ENCODE assay signal across 11 cellular contexts in the genomic region with DNA sequence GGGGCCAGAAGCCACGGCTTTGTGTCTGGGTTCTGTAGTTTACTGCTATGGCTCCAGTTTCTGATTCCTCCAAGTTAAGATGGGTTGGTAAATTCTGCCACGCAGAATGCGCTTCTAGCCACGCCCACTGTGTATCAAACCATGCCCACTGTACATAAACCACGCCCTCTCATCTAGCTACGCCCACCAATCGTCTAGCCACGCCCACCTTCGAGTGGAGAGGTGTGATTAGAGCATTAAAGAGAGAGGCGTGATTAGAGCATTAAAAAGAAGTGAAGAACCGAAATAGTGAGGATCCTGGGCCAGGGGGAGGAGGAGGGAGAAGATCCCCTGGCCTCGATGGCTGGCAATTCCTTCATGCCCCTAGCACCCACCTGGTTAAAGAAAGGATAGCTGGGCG. TPM values are rescaled to one million over a fixed set of nuclear protein-coding genes. Genes with fewer than 3 reads are reported as not detected.
DNase-seq lines count a peak whose midpoint lies in the region; ATAC-seq and TF ChIP-seq lines count a peak whose summit lies in the region.
"Had no signal": no experiment of that assay in that cellular context is flagged by ENCODE, and none has a peak within 500 bp of the region (broad histone marks: within the 10 kb centered on the region; RNA-seq: fewer than 3 reads in every experiment).

No MANE protein-coding gene starts in this region.

- H3K56ac ChIP-seq in mesendoderm (ENCODE audit: low read length), result no peak overlapping the region

- no CpG with 5 or more reads among the region's 13 CpGs for WGBS in mesendoderm (ENCODE audit: extremely low coverage, insufficient coverage, low lambda C conversion rate)

- no peak for TF ChIP-seq CTCF in activated CD8-positive, alpha-beta T cell treated with anti-CD3 and anti-CD28 coated beads for 36 hours (IDR thresholded peaks at IDR 0.05)

- H3K79me2 ChIP-seq in mesendoderm (ENCODE audit: control insufficient read depth, insufficient read depth, low read length), result no peaks in the 10 kb centered on the region

- no peak overlapping the region for H4K5ac ChIP-seq in mesendoderm (ENCODE audit: low read length)

- no peak overlapping the region for H2AK5ac ChIP-seq in mesendoderm (ENCODE audit: low read length)

- no peak overlapping the region for H3K23ac ChIP-seq in mesendoderm (ENCODE audit: low read length)

- H3K4ac ChIP-seq in mesendoderm (ENCODE audit: low read depth, low read length), result no peak overlapping the region

- no peak overlapping the region for H3K27ac Mint-ChIP-seq in activated CD8-positive, alpha-beta T cell treated with anti-CD3 and anti-CD28 coated beads for 36 hours

- no peak overlapping the region for H2BK120ac ChIP-seq in mesendoderm (ENCODE audit: low read depth, low read length)

- H3K27ac ChIP-seq in mesendoderm (ENCODE audit: low read depth, low read length), result no peak overlapping the region

- peaks cover 9% of the 10 kb centered on the region for H3K4me1 Mint-ChIP-seq in activated CD8-positive, alpha-beta T cell treated with anti-CD3 and anti-CD28 coated beads for 36 hours (ENCODE audit: low read depth)

- H3K36me3 Mint-ChIP-seq in activated CD8-positive, alpha-beta T cell treated with anti-CD3 and anti-CD28 coated beads for 36 hours (ENCODE audit: low read depth), result no peaks in the 10 kb centered on the region

- H3K4me3 Mint-ChIP-seq in activated CD8-positive, alpha-beta T cell treated with anti-CD3 and anti-CD28 coated beads for 36 hours, result no peak overlapping the region

- ATAC-seq in activated CD8-positive, alpha-beta T cell treated with anti-CD3 and anti-CD28 coated beads for 36 hours, result peak; percentile 56
- ATAC-seq in HG02642 (IDR thresholded peaks at IDR 0.05; ENCODE audit: poor library complexity, unreplicated experiment) (no peak), GM19467 (IDR thresholded peaks at IDR 0.05; ENCODE audit: unreplicated experiment) (no peak), HG02678 (IDR thresholded peaks at IDR 0.05; ENCODE audit: unreplicated experiment) (no peak)

- H3K27me3 ChIP-seq in mesendoderm (ENCODE audit: insufficient read depth, low read length, poor library complexity), result no peaks in the 10 kb centered on the region

- H3K4me3 ChIP-seq in mesendoderm (ENCODE audit: low read length), result no peak overlapping the region

- H2BK15ac ChIP-seq in mesendoderm (replicated peaks; ENCODE audit: low read depth), result no peak overlapping the region

- POLR2A ChIA-PET in activated CD8-positive, alpha-beta T cell treated with anti-CD3 and anti-CD28 coated beads for 36 hours (lab: Charles Lee), result interaction anchor here (0.6 kb wide), 1 partner anchor 198 kb away, joined by 3 read pairs; no protein-coding TSS in a partner anchor

- H3K9ac ChIP-seq in mesendoderm (ENCODE audit: low read length), result no peak overlapping the region

- no peak overlapping the region for H2BK5ac ChIP-seq in mesendoderm (ENCODE audit: low read length)

- H3K18ac ChIP-seq in mesendoderm (ENCODE audit: low read length), result no peak overlapping the region

- DNase-seq in ELR (ENCODE audit: low read depth) (peak; percentile 59), NCI-H2029 treated with DMSO at 0.1 percent for 48 hours (lab: John Stamatoyannopoulos, UW) (peak; percentile 54), mesendoderm (peak; percentile 70), GM19240 (ENCODE audit: insufficient read length, low spot score) (no peak)
- DNase-seq in activated CD8-positive, alpha-beta T cell treated with anti-CD3 and anti-CD28 coated beads for 36 hours, result peak; percentile 63
- DNase-seq: amygdala, kidney, NCI-H1092 treated with DMSO at 0.1 percent for 48 hours had no signal

- H3K36me3 ChIP-seq in mesendoderm (ENCODE audit: control insufficient read depth, insufficient read depth, low read length), result no peaks in the 10 kb centered on the region

- intact Hi-C loops in activated CD8-positive, alpha-beta T cell treated with anti-CD3 and anti-CD28 coated beads for 36 hours (cut with micrococcal nuclease), result no loop called here

- no peak overlapping the region for H4K8ac ChIP-seq in mesendoderm (ENCODE audit: low read depth, low read length)

- H3K4me1 ChIP-seq in mesendoderm (ENCODE audit: control insufficient read depth, low read depth, low read length), result no peaks in the 10 kb centered on the region

- H3K27me3 Mint-ChIP-seq in activated CD8-positive, alpha-beta T cell treated with anti-CD3 and anti-CD28 coated beads for 36 hours, result no peaks in the 10 kb centered on the region

- H3K9me3 Mint-ChIP-seq in activated CD8-positive, alpha-beta T cell treated with anti-CD3 and anti-CD28 coated beads for 36 hours, result peaks cover 3% of the 10 kb centered on the region

- H3K4me2 ChIP-seq in mesendoderm (ENCODE audit: low read length), result no peak overlapping the region

- no peaks in the 10 kb centered on the region for H3K79me1 ChIP-seq in mesendoderm (ENCODE audit: low read length)

- CTCF ChIA-PET in activated CD8-positive, alpha-beta T cell treated with anti-CD3 and anti-CD28 coated beads for 36 hours (lab: Charles Lee), result interaction anchor here (1.2 to 4.1 kb wide), 3 partner anchors 11 to 138 kb away, joined by 3 to 29 read pairs (median 4); no protein-coding TSS in a partner anchor

RNA-seq across cellular contexts. Expression of a gene that starts 43.7 kb away (rescaled TPM):
- total RNA-seq in activated CD8-positive, alpha-beta T cell treated with anti-CD3 and anti-CD28 coated beads for 36 hours, result 100 to 1,000 TPM; 185 to 186 TPM
- 1.4 TPM for polyA plus RNA-seq in mesendoderm (2013, experiment 1 of 2)
- 1.7 TPM for polyA plus RNA-seq in mesendoderm (2013, experiment 2 of 2)
